10 cellular contexts compared by ENCODE assay signal in the genomic region with DNA sequence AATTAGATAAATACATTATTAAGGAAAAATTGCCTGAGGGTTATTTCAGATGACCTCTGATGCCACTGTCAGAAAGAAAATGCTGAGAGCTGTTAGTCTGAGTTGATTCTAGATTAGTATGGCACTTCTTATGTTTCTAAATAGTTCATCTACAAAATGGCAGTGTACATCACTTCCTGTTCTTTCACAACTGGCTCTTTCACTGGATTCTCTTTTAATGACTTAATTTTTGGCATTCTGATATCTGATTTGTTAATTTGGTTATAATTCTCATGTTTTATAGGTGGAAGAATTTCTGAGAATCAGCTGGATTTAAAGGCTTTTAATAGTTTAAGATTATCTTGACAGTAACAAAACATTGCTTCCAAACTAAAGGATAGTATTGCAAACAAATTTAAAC. TPM values are rescaled to one million over a fixed set of nuclear protein-coding genes. Genes with fewer than 3 reads are reported as not detected.
A peak's percentile ranks its signal among the peaks of the same experiment; 100 is the strongest.
DNase-seq lines count a peak whose midpoint lies in the region; ATAC-seq and TF ChIP-seq lines count a peak whose summit lies in the region.
"Had no signal": no experiment of that assay in that cellular context is flagged by ENCODE, and none has a peak within 500 bp of the region (broad histone marks: within the 10 kb centered on the region; RNA-seq: fewer than 3 reads in every experiment).

No MANE protein-coding gene starts in this region.

- H3K36me3 ChIP-seq in RWPE2 (ENCODE audit: low read depth), result peaks cover 24% of the 10 kb centered on the region
- H3K36me3 ChIP-seq in skeletal muscle satellite cell (ENCODE audit: insufficient read depth, low read length), result no peaks in the 10 kb centered on the region
- peaks cover 0 to 8% (median 0%) of the 10 kb centered on the region in 3 donors for H3K36me3 ChIP-seq in esophagus squamous epithelium
- H3K36me3 ChIP-seq: brain microvascular endothelial cell had no signal

- no peaks in the 10 kb centered on the region for H3K9me3 Mint-ChIP-seq in activated CD4-positive, alpha-beta T cell treated with anti-CD3 and anti-CD28 coated beads for 36 hours (ENCODE audit: low read depth)
- no peaks in the 10 kb centered on the region for H3K9me3 Mint-ChIP-seq in Calu3 (ENCODE audit: low read depth, unreplicated experiment)

- H3K27me3 ChIP-seq in RWPE2 (ENCODE audit: insufficient read depth, poor library complexity, severe bottlenecking), result no peaks in the 10 kb centered on the region
- no peaks in the 10 kb centered on the region for H3K27me3 ChIP-seq in skeletal muscle satellite cell (ENCODE audit: control insufficient read depth, insufficient read depth, low read length)
- no peaks in the 10 kb centered on the region for H3K27me3 ChIP-seq in esophagus squamous epithelium
- H3K27me3 ChIP-seq: brain microvascular endothelial cell had no signal

- H3K36me3 Mint-ChIP-seq in activated CD4-positive, alpha-beta T cell treated with anti-CD3 and anti-CD28 coated beads for 36 hours (ENCODE audit: low read depth), result peaks cover 10% of the 10 kb centered on the region
- H3K36me3 Mint-ChIP-seq in Calu3 (ENCODE audit: insufficient read depth, unreplicated experiment), result peaks cover 46% of the 10 kb centered on the region

- no peak overlapping the region for H3K9ac ChIP-seq in skeletal muscle satellite cell (ENCODE audit: low read depth, low read length)

- no peak for DNase-seq in activated CD4-positive, alpha-beta T cell treated with anti-CD3 and anti-CD28 coated beads for 36 hours
- DNase-seq in activated CD4-positive, alpha-beta T cell treated with anti-CD3 and anti-CD28 coated beads for 1 hour, result no peak
- no peak for DNase-seq in RWPE2 (ENCODE audit: low spot score)
- DNase-seq in fibroblast of mammary gland (ENCODE audit: low read depth), result peak; percentile 54
- DNase-seq in Calu3, result no peak
- DNase-seq in esophagus squamous epithelium (lab: John Stamatoyannopoulos, UW), result no peak
- DNase-seq: brain microvascular endothelial cell, NCI-H2081 treated with DMSO at 0.1 percent for 48 hours had no signal

- CTCF ChIA-PET in activated CD4-positive, alpha-beta T cell treated with anti-CD3 and anti-CD28 coated beads for 36 hours (lab: Charles Lee), result interaction anchor here (0.8 to 1.2 kb wide), 4 partner anchors 10 to 222 kb away, joined by 3 to 4 read pairs (median 3); no protein-coding TSS in a partner anchor
- CTCF ChIA-PET in Calu3 (lab: Charles Lee), result interaction anchor here (0.6 kb wide), 1 partner anchor 414 kb away, joined by 3 read pairs; no protein-coding TSS in a partner anchor

- POLR2A ChIA-PET in activated CD4-positive, alpha-beta T cell treated with anti-CD3 and anti-CD28 coated beads for 36 hours (lab: Charles Lee), result no interaction called here

- H3K9me3 ChIP-seq in RWPE2 (ENCODE audit: severe bottlenecking), result no peaks in the 10 kb centered on the region
- H3K9me3 ChIP-seq in skeletal muscle satellite cell (replicated peaks; ENCODE audit: low read length), result no peaks in the 10 kb centered on the region
- no peaks in the 10 kb centered on the region for H3K9me3 ChIP-seq in esophagus squamous epithelium

- peak overlapping the region; percentile 94 for H3K4me2 ChIP-seq in skeletal muscle satellite cell (ENCODE audit: low read length)

- intact Hi-C loops in activated CD4-positive, alpha-beta T cell treated with anti-CD3 and anti-CD28 coated beads for 36 hours (cut with DNase I, micrococcal nuclease), result loop anchor here in 1 of 2 experiments (5.0 kb wide), 1 partner anchor 54 kb away; no protein-coding TSS in a partner anchor
- intact Hi-C loops in Calu3 (cut with micrococcal nuclease; ENCODE audit: unreplicated experiment), result no loop called here
- intact Hi-C loops in esophagus squamous epithelium (cut with DNase I), result no loop called here

- H3K4me1 Mint-ChIP-seq in activated CD4-positive, alpha-beta T cell treated with anti-CD3 and anti-CD28 coated beads for 36 hours, result peaks cover 36% of the 10 kb centered on the region
- peaks cover 19% of the 10 kb centered on the region for H3K4me1 Mint-ChIP-seq in Calu3 (ENCODE audit: low read depth, unreplicated experiment)

- H3K4me1 ChIP-seq in RWPE2 (ENCODE audit: insufficient read depth, poor library complexity, severe bottlenecking), result peaks cover 21% of the 10 kb centered on the region
- H3K4me1 ChIP-seq in skeletal muscle satellite cell (ENCODE audit: control insufficient read depth, insufficient read depth, low read length), result peaks cover 18% of the 10 kb centered on the region
- peaks cover 5 to 53% (median 14%) of the 10 kb centered on the region in 3 donors for H3K4me1 ChIP-seq in esophagus squamous epithelium

- peak overlapping the region; percentile 14 for H3K27ac ChIP-seq in RWPE2 (ENCODE audit: poor library complexity, severe bottlenecking)
- H3K27ac ChIP-seq in esophagus squamous epithelium, result peak overlapping the region in 2 of 4 donors; percentile 64 to 98
- H3K27ac ChIP-seq: brain microvascular endothelial cell had no signal

- BruUV-seq in Calu3 (replicated peaks; lab: Mats Ljungman, UMichigan), result no TSS peak

- no peak for TF ChIP-seq POLR2A in esophagus squamous epithelium (IDR thresholded peaks at IDR 0.05)

- TF ChIP-seq CTCF in RWPE2 (IDR thresholded peaks at IDR 0.05; ENCODE audit: poor library complexity, severe bottlenecking), result no peak
- TF ChIP-seq CTCF in fibroblast of mammary gland (conservative IDR thresholded peaks at IDR 0.05; ENCODE audit: control insufficient read depth, insufficient read depth, low read depth, low read length), result no peak
- no peak for TF ChIP-seq CTCF in Calu3 (IDR thresholded peaks at IDR 0.05; ENCODE audit: unreplicated experiment)
- no peak for TF ChIP-seq CTCF in esophagus squamous epithelium (IDR thresholded peaks at IDR 0.05)

- ATAC-seq in activated CD4-positive, alpha-beta T cell treated with anti-CD3 and anti-CD28 coated beads for 36 hours, result no peak
- no peak for ATAC-seq in RWPE2 (ENCODE audit: low read depth)
- ATAC-seq in HG02938 (IDR thresholded peaks at IDR 0.05; ENCODE audit: unreplicated experiment), result no peak

- no peak overlapping the region for H3K4me3 ChIP-seq in RWPE2 (ENCODE audit: severe bottlenecking)
- H3K4me3 ChIP-seq in fibroblast of mammary gland (ENCODE audit: control insufficient read depth, low read depth, low read length), result no peak overlapping the region
- peak overlapping the region; percentile 23 for H3K4me3 ChIP-seq in skeletal muscle satellite cell (ENCODE audit: low read length)
- no peak overlapping the region for H3K4me3 ChIP-seq in esophagus squamous epithelium

- peak overlapping the region; percentile 61 for H3K27ac Mint-ChIP-seq in activated CD4-positive, alpha-beta T cell treated with anti-CD3 and anti-CD28 coated beads for 36 hours
- H3K27ac Mint-ChIP-seq in Calu3 (ENCODE audit: unreplicated experiment), result no peak overlapping the region

- no peak overlapping the region for H3K4me3 Mint-ChIP-seq in activated CD4-positive, alpha-beta T cell treated with anti-CD3 and anti-CD28 coated beads for 36 hours
- no peak overlapping the region for H3K4me3 Mint-ChIP-seq in Calu3 (ENCODE audit: low read depth, unreplicated experiment)

- H3K27me3 Mint-ChIP-seq in activated CD4-positive, alpha-beta T cell treated with anti-CD3 and anti-CD28 coated beads for 36 hours, result no peaks in the 10 kb centered on the region
- no peaks in the 10 kb centered on the region for H3K27me3 Mint-ChIP-seq in Calu3 (ENCODE audit: unreplicated experiment)

RNA-seq across cellular contexts. Expression of a gene that starts 3.3 kb away (rescaled TPM):
- total RNA-seq in activated CD4-positive, alpha-beta T cell treated with anti-CD3 and anti-CD28 coated beads for 36 hours, result 10 to 100 TPM; 29.9 to 35.1 TPM
- total RNA-seq in skeletal muscle satellite cell (2012; rRNA removed), result 38.3 and 38.7 TPM in 2 replicates
- total RNA-seq in Calu3 (2022) (72.7 and 78.1 TPM in 2 replicates), esophagus squamous epithelium (10 to 100 TPM; 24.9 to 41.4 (median 38.7) TPM)
